13 cellular contexts compared by ENCODE assay signal in genomic region chr11:64690235-64690634, GRCh38. TPM values are rescaled to one million over a fixed set of nuclear protein-coding genes. Genes with fewer than 3 reads are reported as not detected.
A peak's percentile ranks its signal among the peaks of the same experiment; 100 is the strongest.
DNase-seq lines count a peak whose midpoint lies in the region; ATAC-seq and TF ChIP-seq lines count a peak whose summit lies in the region.
"Had no signal": no experiment of that assay in that cellular context is flagged by ENCODE, and none has a peak within 500 bp of the region (broad histone marks: within the 10 kb centered on the region; RNA-seq: fewer than 3 reads in every experiment).

No MANE protein-coding gene starts in this region.

- no peak overlapping the region for H3K14ac ChIP-seq in neuronal stem cell (ENCODE audit: low read length)

- WGBS in neuronal stem cell (ENCODE audit: extremely low coverage in 2 of 2, insufficient read length in 2 of 2, insufficient replicate concordance in 1 of 2), 2 donors: no CpG with 5 or more reads among the region's 8 CpGs

- H3K27me3 ChIP-seq in BLaER1 treated with 17β-estradiol and CSF1 and Interleukin-3, amounts not matched to agents 10 nM and 100 nM: no peaks in the 10 kb centered on the region
- H3K27me3 ChIP-seq in neuronal stem cell (ENCODE audit: control insufficient read depth in 3 of 3, insufficient read depth in 3 of 3, low read depth in 1 of 3, low read length in 3 of 3) (no peaks in the 10 kb centered on the region), upper lobe of right lung (peaks cover 24% of the 10 kb centered on the region)
- H3K27me3 ChIP-seq in CD8-positive, alpha-beta T cell (ENCODE audit: insufficient read depth, low read length): no peaks in the 10 kb centered on the region
- H3K27me3 ChIP-seq: BE2C had no signal

- no peaks in the 10 kb centered on the region for H4K20me1 ChIP-seq in BLaER1 treated with 17β-estradiol and CSF1 and Interleukin-3, amounts not matched to agents 10 nM and 100 nM

- peaks cover 35% of the 10 kb centered on the region for H3K27me3 Mint-ChIP-seq in chondrocyte (ENCODE audit: low read depth)
- peaks cover 16% of the 10 kb centered on the region for H3K27me3 Mint-ChIP-seq in CD8-positive, alpha-beta T cell (ENCODE audit: low read depth)

- intact Hi-C loops in upper lobe of right lung (cut with DNase I): no loop called here
- intact Hi-C loops in CD8-positive, alpha-beta T cell (cut with DNase I, micrococcal nuclease): no loop called here

- peak overlapping the region in 8 of 11 experiments; percentile 26 to 66 (median 41); a peak in 12 of 22 replicates for H3K9ac ChIP-seq in BLaER1 treated with 17β-estradiol and CSF1 and Interleukin-3, amounts not matched to agents 10 nM and 100 nM
- no peak overlapping the region for H3K9ac ChIP-seq in neuronal stem cell (ENCODE audit: low read depth, low read length, poor library complexity)
- H3K9ac ChIP-seq: GM23248 had no signal

- H2BK5ac ChIP-seq in neuronal stem cell (ENCODE audit: low read length): no peak overlapping the region

- H2AK5ac ChIP-seq in neuronal stem cell (ENCODE audit: low read depth, low read length): peak overlapping the region; percentile 10

- no peak for TF ChIP-seq CTCF in chondrocyte (IDR thresholded peaks at IDR 0.05)
- TF ChIP-seq CTCF in upper lobe of right lung (IDR thresholded peaks at IDR 0.05): no peak
- TF ChIP-seq CTCF in CD8-positive, alpha-beta T cell (IDR thresholded peaks at IDR 0.05): no peak

- no peaks in the 10 kb centered on the region for H3K36me3 Mint-ChIP-seq in chondrocyte (ENCODE audit: low read depth)
- H3K36me3 Mint-ChIP-seq in CD8-positive, alpha-beta T cell: no peaks in the 10 kb centered on the region

- H3K4me1 Mint-ChIP-seq in chondrocyte (ENCODE audit: low read depth): peaks cover 6% of the 10 kb centered on the region
- peaks cover 21% of the 10 kb centered on the region for H3K4me1 Mint-ChIP-seq in CD8-positive, alpha-beta T cell (ENCODE audit: low read depth)

- peak overlapping the region in 6 of 10 experiments; percentile 3 to 37 (median 24); a peak in 5 of 20 replicates for H3K4me3 ChIP-seq in BLaER1 treated with 17β-estradiol and CSF1 and Interleukin-3, amounts not matched to agents 10 nM and 100 nM
- no peak overlapping the region for H3K4me3 ChIP-seq in neuronal stem cell (ENCODE audit: low read length in 2 of 2)
- H3K4me3 ChIP-seq in upper lobe of right lung: no peak overlapping the region
- no peak overlapping the region for H3K4me3 ChIP-seq in CD8-positive, alpha-beta T cell (ENCODE audit: low read depth, low read length)
- H3K4me3 ChIP-seq: A549, GM23248 had no signal

- DNase-seq in chondrocyte (ENCODE audit: low spot score) (peak; percentile 58), neuronal stem cell (ENCODE audit: low spot score) (no peak), upper lobe of right lung (peak; percentile 38)
- no peak for DNase-seq in CD8-positive, alpha-beta T cell
- DNase-seq: BE2C, DMS53, GM23248 had no signal

- peak overlapping the region; percentile 35 for H2BK15ac ChIP-seq in neuronal stem cell (ENCODE audit: low read length)

- no peak overlapping the region for H2BK120ac ChIP-seq in neuronal stem cell (ENCODE audit: low read depth, low read length)

- no peak overlapping the region for H3K4ac ChIP-seq in neuronal stem cell (ENCODE audit: low read length)

- H3K4me1 ChIP-seq in BLaER1 treated with 17β-estradiol and CSF1 and Interleukin-3, amounts not matched to agents 10 nM and 100 nM: peaks cover 70 to 97% (median 91%) of the 10 kb centered on the region in 10 experiments
- H3K4me1 ChIP-seq in neuronal stem cell (ENCODE audit: control insufficient read depth in 2 of 2, insufficient read depth in 1 of 2, low read depth in 1 of 2, low read length in 2 of 2) (peaks cover 11 to 28% of the 10 kb centered on the region in 2 donors), upper lobe of right lung (peaks cover 8% of the 10 kb centered on the region)
- peaks cover 18% of the 10 kb centered on the region for H3K4me1 ChIP-seq in CD8-positive, alpha-beta T cell (ENCODE audit: insufficient read depth, low read length)
- H3K4me1 ChIP-seq: A549 had no signal

- peak overlapping the region; percentile 45 to 95 (median 90) for H3K4me2 ChIP-seq in BLaER1 treated with 17β-estradiol and CSF1 and Interleukin-3, amounts not matched to agents 10 nM and 100 nM
- H3K4me2 ChIP-seq in neuronal stem cell (ENCODE audit: insufficient read depth, low read length, poor library complexity, severe bottlenecking): no peak overlapping the region
- H3K4me2 ChIP-seq: A549 had no signal

- no peak overlapping the region for H3K23ac ChIP-seq in neuronal stem cell (ENCODE audit: low read depth, low read length, poor library complexity)

- no peak overlapping the region for H3K4me3 Mint-ChIP-seq in chondrocyte (ENCODE audit: unreplicated experiment)
- H3K4me3 Mint-ChIP-seq in CD8-positive, alpha-beta T cell: no peak overlapping the region

- no peak overlapping the region for H2AFZ ChIP-seq in neuronal stem cell (ENCODE audit: low read length)
- H2AFZ ChIP-seq: GM23248 had no signal

- H2BK12ac ChIP-seq in neuronal stem cell (ENCODE audit: low read length): no peak overlapping the region

- peak overlapping the region in 8 of 11 experiments; percentile 34 to 81 (median 66); a peak in 15 of 22 replicates for H3K27ac ChIP-seq in BLaER1 treated with 17β-estradiol and CSF1 and Interleukin-3, amounts not matched to agents 10 nM and 100 nM
- H3K27ac ChIP-seq in neuronal stem cell (replicated peaks; ENCODE audit: low read length): no peak overlapping the region
- no peak overlapping the region for H3K27ac ChIP-seq in upper lobe of right lung
- no peak overlapping the region for H3K27ac ChIP-seq in CD8-positive, alpha-beta T cell (ENCODE audit: low read depth, low read length)
- H3K27ac ChIP-seq: A549, GM23248 had no signal

- no peaks in the 10 kb centered on the region for H3K36me3 ChIP-seq in BLaER1 treated with 17β-estradiol and CSF1 and Interleukin-3, amounts not matched to agents 10 nM and 100 nM
- H3K36me3 ChIP-seq in neuronal stem cell (replicated peaks in 1 of 2; ENCODE audit: control insufficient read depth in 2 of 2, insufficient read depth in 2 of 2, low read length in 2 of 2) (no peaks in the 10 kb centered on the region), upper lobe of right lung (no peaks in the 10 kb centered on the region)
- no peaks in the 10 kb centered on the region for H3K36me3 ChIP-seq in CD8-positive, alpha-beta T cell (ENCODE audit: insufficient read depth, low read length)
- H3K36me3 ChIP-seq: BE2C had no signal

- no peak for TF ChIP-seq POLR2A in GM18505 (IDR thresholded peaks at IDR 0.05; ENCODE audit: borderline replicate concordance, extremely low read depth, insufficient read depth, insufficient read length)

- no peaks in the 10 kb centered on the region for H3K79me1 ChIP-seq in neuronal stem cell (ENCODE audit: low read depth, low read length)

- no peak overlapping the region for H4K91ac ChIP-seq in neuronal stem cell (ENCODE audit: low read depth, low read length, poor library complexity)

- POLR2A ChIA-PET in CD8-positive, alpha-beta T cell (lab: Charles Lee): interaction anchor here (1.0 kb wide), 2 partner anchors 46 to 55 kb away, joined by 3 to 5 read pairs; no protein-coding TSS in a partner anchor

- H3K18ac ChIP-seq in neuronal stem cell (ENCODE audit: low read length): no peak overlapping the region

- no peaks in the 10 kb centered on the region for H3K9me3 Mint-ChIP-seq in chondrocyte (ENCODE audit: low read depth)
- no peaks in the 10 kb centered on the region for H3K9me3 Mint-ChIP-seq in CD8-positive, alpha-beta T cell

- no peak for ATAC-seq in upper lobe of right lung
- no peak for ATAC-seq in GM18505 (IDR thresholded peaks at IDR 0.05; ENCODE audit: unreplicated experiment)
- no peak for ATAC-seq in CD8-positive, alpha-beta T cell
- ATAC-seq: A549, HCT116 had no signal

- no peak overlapping the region for H4K8ac ChIP-seq in neuronal stem cell (ENCODE audit: low read depth, low read length)

- H3K27ac Mint-ChIP-seq in chondrocyte (ENCODE audit: unreplicated experiment): no peak overlapping the region
- H3K27ac Mint-ChIP-seq in CD8-positive, alpha-beta T cell: no peak overlapping the region

- CTCF ChIA-PET in CD8-positive, alpha-beta T cell (lab: Charles Lee): interaction anchor here (2.1 to 2.6 kb wide), 2 partner anchors 14 to 53 kb away, joined by 19 to 22 read pairs; partner anchors contain the start of gene RASGRP2

- H3K9me3 ChIP-seq in BLaER1 treated with 17β-estradiol and CSF1 and Interleukin-3, amounts not matched to agents 10 nM and 100 nM (replicated peaks in 1 of 11): no peaks in the 10 kb centered on the region
- H3K9me3 ChIP-seq in neuronal stem cell (replicated peaks in 1 of 2; ENCODE audit: control insufficient read depth in 2 of 2, insufficient read depth in 1 of 2, low read depth in 1 of 2, low read length in 2 of 2): no peaks in the 10 kb centered on the region
- no peaks in the 10 kb centered on the region for H3K9me3 ChIP-seq in upper lobe of right lung
- H3K9me3 ChIP-seq in CD8-positive, alpha-beta T cell (ENCODE audit: low read length): no peaks in the 10 kb centered on the region
- H3K9me3 ChIP-seq: A549, BE2C had no signal

RNA-seq across cellular contexts. Expression of gene NRXN2, which starts 32.8 kb away (rescaled TPM):
- total RNA-seq in chondrocyte (1.1 to 3.0 TPM (median 1.8 TPM) in 3 replicates), upper lobe of right lung (0.72 TPM)
- 33.3 TPM for polyA plus RNA-seq in neuronal stem cell (2013, experiment 1 of 2)
- 33.6 TPM for polyA plus RNA-seq in neuronal stem cell (2013, experiment 2 of 2)
- total RNA-seq in CD8-positive, alpha-beta T cell: under 1 TPM; 0.17 to 0.43 TPM
- polyA plus RNA-seq: AG04450 had no signal

RNA-seq across cellular contexts. Expression of gene RASGRP2, which starts 53.7 kb away (rescaled TPM):
- total RNA-seq in chondrocyte (4.7 to 11.4 TPM (median 10.1 TPM) in 3 replicates), upper lobe of right lung (27.6 TPM)
- 1.3 TPM for polyA plus RNA-seq in neuronal stem cell (2013, experiment 1 of 2)
- 1.4 TPM for polyA plus RNA-seq in neuronal stem cell (2013, experiment 2 of 2)
- 100 to 1,000 TPM; 468 to 472 TPM for total RNA-seq in CD8-positive, alpha-beta T cell
- total RNA-seq: Daoy, GM23248 had no signal

Comparison
In these comparisons a context has a peak if more than half of its experiments do, and no peak if none do; other contexts are left out.
1. H3K27ac ChIP-seq: peak in BLaER1 treated with 17β-estradiol and CSF1 and Interleukin-3, amounts not matched to agents 10 nM and 100 nM (8 of 11); none in neuronal stem cell (single experiment), upper lobe of right lung (single experiment) and CD8-positive, alpha-beta T cell (single experiment).
2. H3K4me3 ChIP-seq: peak in BLaER1 treated with 17β-estradiol and CSF1 and Interleukin-3, amounts not matched to agents 10 nM and 100 nM (6 of 10); none in neuronal stem cell (0 of 2), upper lobe of right lung (single experiment) and CD8-positive, alpha-beta T cell (single experiment).
3. DNase-seq: peak in chondrocyte (single experiment) and upper lobe of right lung (single experiment); none in neuronal stem cell (single experiment) and CD8-positive, alpha-beta T cell (0 of 7).
4. RNA of gene RASGRP2, which starts 53.7 kb away (total RNA-seq): 468 to 472 TPM in CD8-positive, alpha-beta T cell; 27.6 TPM in upper lobe of right lung (single experiment) and 4.7 to 11.4 TPM in chondrocyte; every median in the first group is over 10 times any median in the second.